ENCODE assay signal across 8 cellular contexts in the genomic region with DNA sequence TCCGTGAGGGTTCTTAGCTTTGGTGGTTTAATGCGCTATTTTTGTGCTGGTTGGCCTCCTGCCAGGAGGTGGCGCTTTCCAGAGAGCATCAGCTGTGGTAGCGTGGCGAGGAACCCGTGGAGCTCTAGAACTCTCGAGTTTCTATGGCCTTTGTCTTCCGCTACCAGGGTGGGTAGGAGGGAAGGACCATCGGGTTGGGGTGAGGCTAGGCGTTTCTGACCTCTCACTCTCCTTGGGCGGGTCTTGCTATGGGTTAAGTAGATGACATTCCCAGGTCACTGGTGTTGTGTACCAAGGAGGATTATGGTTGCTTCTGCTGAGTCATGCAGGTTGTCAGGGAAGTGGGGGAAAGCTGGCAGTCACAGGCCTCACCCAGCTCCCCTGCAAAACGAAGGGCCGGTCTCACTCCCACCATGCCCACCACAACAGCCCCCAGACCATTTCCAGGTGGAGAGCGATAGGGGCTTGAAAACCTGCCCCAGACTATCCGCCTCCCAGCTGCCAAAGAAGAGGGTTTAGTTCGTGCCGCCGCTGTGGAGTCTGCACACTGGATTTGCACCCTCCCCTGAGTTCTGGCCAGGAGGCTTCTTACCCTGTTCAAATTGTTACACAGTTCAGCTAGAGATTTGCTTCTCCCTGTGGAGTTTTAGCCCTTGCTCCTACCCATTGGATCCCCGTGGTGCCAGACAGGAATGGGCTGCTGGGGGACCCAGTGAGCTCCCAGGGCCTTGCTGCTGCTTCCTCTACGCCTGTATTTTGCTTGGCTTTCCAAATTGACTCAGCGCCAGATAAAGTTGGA. TPM values are rescaled to one million over a fixed set of nuclear protein-coding genes. Genes with fewer than 3 reads are reported as not detected.
DNase-seq lines count a peak whose midpoint lies in the region; ATAC-seq and TF ChIP-seq lines count a peak whose summit lies in the region.

No MANE protein-coding gene starts in this region.

- H3K27ac ChIP-seq in HCT116 (ENCODE audit: low read depth, low read length) (peak overlapping the region; percentile 67), WERI-Rb-1 (no peak overlapping the region), stomach (no peak overlapping the region)

- ATAC-seq in HCT116 (peak; percentile 85), GM19455 (IDR thresholded peaks at IDR 0.05; ENCODE audit: unreplicated experiment) (no peak)

- 73 to 84% (median 76%) methylated on average over 12 to 21 of the region's 21 CpGs for WGBS in stomach, 5 donors

- H2AFZ ChIP-seq in HCT116 (ENCODE audit: low read depth, low read length, poor library complexity, severe bottlenecking) = peak overlapping the region; percentile 71

- TF ChIP-seq CTCF in HCT116 (IDR thresholded peaks at IDR 0.05 in 2 of 3, conservative IDR thresholded peaks at IDR 0.05 in 1 of 3; ENCODE audit: borderline replicate concordance in 1 of 3, insufficient read depth in 1 of 3, low read depth in 2 of 3, low read length in 2 of 3) (peak; percentile 16 to 43 (median 18); a peak in 2 of 6 replicates), WERI-Rb-1 (IDR thresholded peaks at IDR 0.05; ENCODE audit: low read depth, low read length) (peak; percentile 27; the same call in 1 of the 2 replicates), stomach (IDR thresholded peaks at IDR 0.05) (no peak)

- no peaks in the 10 kb centered on the region for H3K9me2 ChIP-seq in HCT116 (ENCODE audit: insufficient read depth)

- intact Hi-C loops in HCT116 (cut with micrococcal nuclease) (no loop called here), stomach (cut with DNase I; ENCODE audit: low total_unique reads) (no loop called here)

- peak overlapping the region; percentile 75 to 76 for H3K4me3 ChIP-seq in HCT116 (replicated peaks in 1 of 2; ENCODE audit: low read depth in 1 of 2, low read length in 2 of 2)
- no peak overlapping the region for H3K4me3 ChIP-seq in WERI-Rb-1 (ENCODE audit: low read depth, low read length)
- H3K4me3 ChIP-seq in stomach = no peak overlapping the region

- CTCF ChIA-PET in HCT116 (lab: Charles Lee) = interaction anchor here (0.6 to 2.0 kb wide), 11 partner anchors 10 to 353 kb away, joined by 3 to 16 read pairs (median 4); no protein-coding TSS in a partner anchor

- POLR2A ChIA-PET in HCT116 (lab: Charles Lee) = interaction anchor here (1.3 to 1.6 kb wide), 3 partner anchors 9 to 14 kb away, joined by 3 to 6 read pairs (median 3); no protein-coding TSS in a partner anchor

- peaks cover 14% of the 10 kb centered on the region; the same call in 1 of the 2 replicates for H3K79me2 ChIP-seq in HCT116 (ENCODE audit: insufficient read depth, low read length)

- no peak for TF ChIP-seq EP300 in stomach (IDR thresholded peaks at IDR 0.05)

- BruUV-seq in HCT116 (replicated peaks; lab: Mats Ljungman, UMichigan) = TSS peak; percentile 89

- no peaks in the 10 kb centered on the region for H3K9me3 ChIP-seq in HCT116 (ENCODE audit: control insufficient read depth in 1 of 2, insufficient read depth in 1 of 2, low read depth in 1 of 2, low read length in 2 of 2)
- no peaks in the 10 kb centered on the region for H3K9me3 ChIP-seq in WERI-Rb-1 (ENCODE audit: severe bottlenecking)
- H3K9me3 ChIP-seq in stomach = no peaks in the 10 kb centered on the region

- H3K4me1 ChIP-seq in HCT116 (ENCODE audit: control insufficient read depth in 1 of 2, insufficient read depth in 2 of 2, low read length in 2 of 2) (peaks cover 5 to 16% of the 10 kb centered on the region in 2 experiments; a peak in 2 of 4 replicates), stomach (no peaks in the 10 kb centered on the region)

- H3K9ac ChIP-seq in HCT116 (ENCODE audit: low read length) = peak overlapping the region; percentile 61

- RAD21 ChIA-PET in HCT116 (lab: Charles Lee; ENCODE audit: low non-redundant PET in 1 of 2, low total read pairs in 2 of 2, uncharacterized antibody in 2 of 2, unreplicated experiment in 2 of 2) = no interaction called here

- no peaks in the 10 kb centered on the region for H4K20me1 ChIP-seq in HCT116 (ENCODE audit: insufficient read depth)

- no peak for TF ChIP-seq POLR2A in HCT116 (IDR thresholded peaks at IDR 0.05; ENCODE audit: borderline replicate concordance, extremely low read depth, insufficient read depth, insufficient read length)
- no peak for TF ChIP-seq POLR2A in erythroblast (IDR thresholded peaks at IDR 0.05; ENCODE audit: low read length)
- TF ChIP-seq POLR2A in stomach (IDR thresholded peaks at IDR 0.05) = no peak

- H3K36me3 ChIP-seq in HCT116 (ENCODE audit: control insufficient read depth in 1 of 2, insufficient read depth in 2 of 2, low read length in 2 of 2) (no peaks in the 10 kb centered on the region; a peak in 1 of 4 replicates), WERI-Rb-1 (peaks cover 34% of the 10 kb centered on the region), stomach (no peaks in the 10 kb centered on the region)

- no peak for TF ChIP-seq RAD21 in HCT116 (IDR thresholded peaks at IDR 0.05; ENCODE audit: low read depth)

- no peaks in the 10 kb centered on the region for H3K27me3 ChIP-seq in HCT116 (ENCODE audit: insufficient read depth, low read length)
- H3K27me3 ChIP-seq in WERI-Rb-1 (ENCODE audit: insufficient read depth, low read depth, severe bottlenecking) = no peaks in the 10 kb centered on the region
- H3K27me3 ChIP-seq in stomach = no peaks in the 10 kb centered on the region

- DNase-seq in HCT116 (ENCODE audit: low read depth, low spot score) = peak; percentile 53
- peak; percentile 17 for DNase-seq in WERI-Rb-1
- peak; percentile 21 to 32 for DNase-seq in erythroblast (lab: John Stamatoyannopoulos, UW)
- DNase-seq in stimulated activated CD4-positive, alpha-beta T cell treated with anti-CD3 and anti-CD28 coated beads, Interleukin-1b, Interleukin-23, amount 100 ng/mL, for 48 hours = peak; percentile 36
- no peak for DNase-seq in stomach
- DNase-seq in RKO (ENCODE audit: low spot score) = no peak
- no peak for DNase-seq in NCI-H2171 treated with DMSO at 0.1 percent for 48 hours (lab: John Stamatoyannopoulos, UW)

- H3K4me2 ChIP-seq in HCT116 (ENCODE audit: low read length) = peak overlapping the region; percentile 75

TF ChIP-seq in HCT116, 20 proteins besides CTCF, POLR2A, EP300 and RAD21:
- TF ChIP-seq TCF7L2 (IDR thresholded peaks at IDR 0.05; ENCODE audit: borderline replicate concordance, extremely low read depth, insufficient read depth, insufficient read length) (no peak), SIN3A (IDR thresholded peaks at IDR 0.05; ENCODE audit: low read depth) (no peak), CBX3 (IDR thresholded peaks at IDR 0.05; ENCODE audit: low read depth) (0 out of 2 replicates have a peak, but pooled peaks have one; percentile 60), POLR2AphosphoS5 (IDR thresholded peaks at IDR 0.05; ENCODE audit: low read depth, low read length) (peak; percentile 78), YY1 (IDR thresholded peaks at IDR 0.05; ENCODE audit: extremely low read depth, insufficient replicate concordance, low read depth, low read length) (peak; percentile 55), ZFX (IDR thresholded peaks at IDR 0.05) (peak; percentile 83)
- TF ChIP-seq, protein P1, sequence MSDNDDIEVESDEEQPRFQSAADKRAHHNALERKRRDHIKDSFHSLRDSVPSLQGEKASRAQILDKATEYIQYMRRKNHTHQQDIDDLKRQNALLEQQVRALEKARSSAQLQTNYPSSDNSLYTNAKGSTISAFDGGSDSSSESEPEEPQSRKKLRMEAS (IDR thresholded peaks at IDR 0.05) = peak; percentile 69

RNA-seq across cellular contexts. Expression of a gene that starts 21.9 kb away (rescaled TPM):
- total RNA-seq in HCT116 (2021; ENCODE audit: unreplicated experiment) (34.9 TPM), stomach (10 to 100 TPM in 1 of 5 donors, 1 to 10 TPM in 2, under 1 TPM in 1, not detected in 1; 0.43 to 12.7 (median 3.4) TPM)
- 9.3 and 12.1 TPM in 2 replicates for polyA plus RNA-seq in HCT116 (2012)
- 1 to 10 TPM in 1 of 3 donors, under 1 TPM in 1, not detected in 1; 0.44 to 1.0 TPM for polyA plus RNA-seq in stomach

RNA-seq across cellular contexts. Expression of a gene that starts 22.1 kb away (rescaled TPM):
- 28.5 TPM for total RNA-seq in HCT116 (2021; ENCODE audit: unreplicated experiment)
- polyA plus RNA-seq in HCT116 (2012) = 11.5 and 12.9 TPM in 2 replicates
- 100 to 1,000 TPM in 1 of 5 donors, 10 to 100 TPM in 3, 1 to 10 TPM in 1; 1.2 to 124 (median 71.9) TPM for total RNA-seq in stomach
- 10 to 100 TPM; 11.6 to 27.0 (median 19.9) TPM for polyA plus RNA-seq in stomach

Comparison
In these comparisons a context has a peak if more than half of its experiments do, and no peak if none do; other contexts are left out.
1. DNase-seq: peak in HCT116 (single experiment), WERI-Rb-1 (single experiment), erythroblast (2 of 2) and stimulated activated CD4-positive, alpha-beta T cell treated with anti-CD3 and anti-CD28 coated beads, Interleukin-1b, Interleukin-23, amount 100 ng/mL, for 48 hours (single experiment); none in stomach (single experiment), RKO (single experiment) and NCI-H2171 treated with DMSO at 0.1 percent for 48 hours (single experiment).
2. H3K4me3 ChIP-seq: peak in HCT116 (2 of 2); none in WERI-Rb-1 (single experiment) and stomach (0 of 4).
3. CTCF ChIP-seq: peak in HCT116 (3 of 3) and WERI-Rb-1 (single experiment); none in stomach (0 of 7).